In genomic region chr9:21235468-21236359, GRCh38 we compare ENCODE assay signal across 9 cellular contexts. TPM values are rescaled to one million over a fixed set of nuclear protein-coding genes. Genes with fewer than 3 reads are reported as not detected.
DNase-seq lines count a peak whose midpoint lies in the region; ATAC-seq and TF ChIP-seq lines count a peak whose summit lies in the region.
"Not testable (repeated sequence)": the region's sequence is repeated elsewhere in the genome, so short reads cannot be mapped to it uniquely, and the experiment has no call there.
"Had no signal": no experiment of that assay in that cellular context is flagged by ENCODE, and none has a peak within 500 bp of the region (broad histone marks: within the 10 kb centered on the region; RNA-seq: fewer than 3 reads in every experiment).

No MANE protein-coding gene starts in this region.

- H3K27ac ChIP-seq in C4-2B; Panc1 (ENCODE audit: low read length); cardiac muscle cell: not testable (repeated sequence)

- not testable (repeated sequence) for H3K27ac Mint-ChIP-seq in progenitor cell of endocrine pancreas

- H3K4me1 ChIP-seq in Panc1 (ENCODE audit: control insufficient read depth, insufficient read depth, low read length); cardiac muscle cell (ENCODE audit: low read depth): not testable (repeated sequence)

- H3K9me3 ChIP-seq in Panc1 (ENCODE audit: control insufficient read depth, insufficient read depth, low read depth, low read length); cardiac muscle cell (ENCODE audit: low read depth): not testable (repeated sequence)

- not testable (repeated sequence) for H3K4me3 ChIP-seq in Panc1 (ENCODE audit: low read depth in 2 of 2, low read length in 2 of 2); cardiac muscle cell

- ATAC-seq in GM18861 (IDR thresholded peaks at IDR 0.05; ENCODE audit: unreplicated experiment) (peak; percentile 88), HG02642 (IDR thresholded peaks at IDR 0.05; ENCODE audit: poor library complexity, unreplicated experiment) (peak; percentile 84)
- not testable (repeated sequence) for ATAC-seq in Panc1

- TF ChIP-seq CTCF in C4-2B (conservative IDR thresholded peaks at IDR 0.05) (peak; percentile 77), Panc1 (IDR thresholded peaks at IDR 0.05) (peak; percentile 43), cardiac muscle cell (IDR thresholded peaks at IDR 0.05; ENCODE audit: low read depth, low read length) (peak; percentile 61), progenitor cell of endocrine pancreas (IDR thresholded peaks at IDR 0.05; ENCODE audit: unreplicated experiment) (peak; percentile 63)

- not testable (repeated sequence) for H3K4me3 Mint-ChIP-seq in progenitor cell of endocrine pancreas (ENCODE audit: low read depth)

- peak; percentile 42 for DNase-seq in LHCN-M2 (ENCODE audit: low read depth)
- not testable (repeated sequence) for DNase-seq in Panc1 (ENCODE audit: low read depth, low spot score); progenitor cell of endocrine pancreas (ENCODE audit: low spot score, unreplicated experiment)
- DNase-seq in amniotic stem cell (lab: John Stamatoyannopoulos, UW), result peak; percentile 7
- peak; percentile 44 to 68 for DNase-seq in cardiac muscle cell (ENCODE audit: low read depth in 1 of 2, low spot score in 1 of 2)

- BruUV-seq in Panc1 (replicated peaks; lab: Mats Ljungman, UMichigan), result not testable (repeated sequence)

- CTCF ChIA-PET in Panc1 (lab: Charles Lee), result not testable (repeated sequence)

- intact Hi-C loops in Panc1 (cut with micrococcal nuclease; ENCODE audit: unreplicated experiment), result not testable (repeated sequence)

- H3K36me3 ChIP-seq in Panc1 (ENCODE audit: control insufficient read depth, insufficient read depth, low read length); cardiac muscle cell: not testable (repeated sequence)

- not testable (repeated sequence) for H3K36me3 Mint-ChIP-seq in progenitor cell of endocrine pancreas (ENCODE audit: insufficient read depth)

- POLR2A ChIA-PET in Panc1 (lab: Charles Lee), result not testable (repeated sequence)

- not testable (repeated sequence) for H3K4me1 Mint-ChIP-seq in progenitor cell of endocrine pancreas (ENCODE audit: low read depth)

- H3K27me3 Mint-ChIP-seq in progenitor cell of endocrine pancreas, result peaks cover 42% of the 10 kb centered on the region

- H3K27me3 ChIP-seq in Panc1 (ENCODE audit: control insufficient read depth, insufficient read depth, low read length), result not testable (repeated sequence)
- H3K27me3 ChIP-seq in cardiac muscle cell, result peaks cover 16% of the 10 kb centered on the region

- in situ Hi-C loops in Panc1 (cut with HindIII; ENCODE audit: low pct_unique_long_range_greater_than_20kb, low sequenced_read_pairs), result not testable (repeated sequence)

- H3K9me3 Mint-ChIP-seq in progenitor cell of endocrine pancreas (ENCODE audit: low read depth), result not testable (repeated sequence)

RNA-seq across cellular contexts. Expression of gene IFNA14, which starts 4.1 kb away (rescaled TPM):
- not detected in 2 replicates for total RNA-seq in LHCN-M2 (2014; rRNA removed)
- polyA plus RNA-seq in LHCN-M2 (2012), result not detected
- not detected for total RNA-seq in Panc1 (2021; ENCODE audit: unreplicated experiment)
- polyA plus RNA-seq in Panc1 (2012; ENCODE audit: insufficient read length), result not detected
- not detected in 2 replicates for total RNA-seq in cardiac muscle cell
- polyA plus RNA-seq in cardiac muscle cell, result not detected in 2 replicates
- not detected in 2 replicates for total RNA-seq in progenitor cell of endocrine pancreas
- total RNA-seq: T-helper 2 cell treated with Interferon-gamma antibody and Interleukin-4, amounts not matched to agents 100 ng/mL and 5 ng/mL, for 36 hours had no signal

RNA-seq across cellular contexts. Expression of gene IFNA17, which starts 7.7 kb away (rescaled TPM):
- total RNA-seq in LHCN-M2 (2014; rRNA removed), result not detected in 2 replicates
- polyA plus RNA-seq in LHCN-M2 (2012), result not detected
- total RNA-seq in Panc1 (2021; ENCODE audit: unreplicated experiment), result not detected
- polyA plus RNA-seq in Panc1 (2012; ENCODE audit: insufficient read length), result not detected
- not detected in 2 replicates for total RNA-seq in cardiac muscle cell
- not detected in 2 replicates for polyA plus RNA-seq in cardiac muscle cell
- total RNA-seq in progenitor cell of endocrine pancreas, result not detected in 2 replicates
- total RNA-seq: T-helper 2 cell treated with Interferon-gamma antibody and Interleukin-4, amounts not matched to agents 100 ng/mL and 5 ng/mL, for 36 hours had no signal

RNA-seq across cellular contexts. Expression of gene IFNA16, which starts 18.6 kb away (rescaled TPM):
- total RNA-seq in LHCN-M2 (2014; rRNA removed) (not detected in 2 replicates), Panc1 (2021; ENCODE audit: unreplicated experiment) (not detected), cardiac muscle cell (not detected in 2 replicates), progenitor cell of endocrine pancreas (not detected in 2 replicates)
- polyA plus RNA-seq in LHCN-M2 (2012), result not detected
- not detected for polyA plus RNA-seq in Panc1 (2012; ENCODE audit: insufficient read length)
- polyA plus RNA-seq in cardiac muscle cell, result not detected in 2 replicates
- total RNA-seq: T-helper 2 cell treated with Interferon-gamma antibody and Interleukin-4, amounts not matched to agents 100 ng/mL and 5 ng/mL, for 36 hours had no signal

RNA-seq across cellular contexts. Expression of gene IFNA10, which starts 28.8 kb away (rescaled TPM):
- not detected in 2 replicates for total RNA-seq in LHCN-M2 (2014; rRNA removed)
- polyA plus RNA-seq in LHCN-M2 (2012), result not detected
- total RNA-seq in Panc1 (2021; ENCODE audit: unreplicated experiment), result not detected
- not detected for polyA plus RNA-seq in Panc1 (2012; ENCODE audit: insufficient read length)
- total RNA-seq in cardiac muscle cell, result not detected in 2 replicates
- polyA plus RNA-seq in cardiac muscle cell, result not detected in 2 replicates
- total RNA-seq in progenitor cell of endocrine pancreas, result not detected in 2 replicates
- total RNA-seq: T-helper 2 cell treated with Interferon-gamma antibody and Interleukin-4, amounts not matched to agents 100 ng/mL and 5 ng/mL, for 36 hours had no signal

RNA-seq across cellular contexts. Expression of gene IFNA7, which starts 33.7 kb away (rescaled TPM):
- not detected in 2 replicates for total RNA-seq in LHCN-M2 (2014; rRNA removed)
- polyA plus RNA-seq in LHCN-M2 (2012), result not detected
- not detected for total RNA-seq in Panc1 (2021; ENCODE audit: unreplicated experiment)
- not detected for polyA plus RNA-seq in Panc1 (2012; ENCODE audit: insufficient read length)
- total RNA-seq in cardiac muscle cell, result not detected in 2 replicates
- polyA plus RNA-seq in cardiac muscle cell, result not detected in 2 replicates
- not detected in 2 replicates for total RNA-seq in progenitor cell of endocrine pancreas
- total RNA-seq: T-helper 2 cell treated with Interferon-gamma antibody and Interleukin-4, amounts not matched to agents 100 ng/mL and 5 ng/mL, for 36 hours had no signal
